Comparison of ENCODE assay signal across 1 cellular context in the genomic region with DNA sequence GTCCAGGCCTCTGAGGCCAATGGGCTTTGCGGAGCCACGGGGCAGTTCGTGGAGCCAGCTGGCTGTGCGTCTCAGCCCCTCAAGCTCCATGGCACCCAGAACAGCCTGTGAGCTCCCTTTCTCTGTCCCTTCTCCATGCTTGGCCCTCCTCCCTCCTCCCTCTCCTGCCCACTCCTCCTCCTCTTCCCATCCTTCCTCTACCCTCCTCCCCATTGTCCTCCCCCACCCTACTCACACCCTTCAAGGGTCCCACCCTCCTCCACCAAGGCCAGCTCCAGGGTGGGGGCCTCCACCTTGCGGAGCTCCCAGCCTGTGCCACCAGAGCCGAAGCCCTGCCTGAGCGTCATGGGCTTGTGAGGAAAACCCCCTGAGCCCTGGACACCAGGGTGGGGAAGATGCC.
A peak's percentile ranks its signal among the peaks of the same experiment; 100 is the strongest.
TF ChIP-seq lines count a peak whose summit lies in the region.

No MANE protein-coding gene starts in this region.

TF ChIP-seq in HepG2, 621 proteins besides CTCF, POLR2A, EP300 and RAD21 (continued from another document):
- TF ChIP-seq AGO1 (IDR thresholded peaks at IDR 0.05; ENCODE audit: low read depth, low read length, poor library complexity, severe bottlenecking) (peak; percentile 35), ZSCAN21 (CRISPR knock-in tag; IDR thresholded peaks at IDR 0.05; ENCODE audit: borderline replicate concordance) (0 out of 2 replicates have a peak, but pooled peaks have one; percentile 1), HDAC1 (CRISPR knock-in tag; IDR thresholded peaks at IDR 0.05) (0 out of 2 replicates have a peak, but pooled peaks have one; percentile 0), RBFOX2 (IDR thresholded peaks at IDR 0.05; ENCODE audit: low read depth, low read length) (no peak), ZFYVE20 (CRISPR knock-in tag; IDR thresholded peaks at IDR 0.05; ENCODE audit: borderline replicate concordance, low read depth) (no peak), ZNF564 (CRISPR knock-in tag; IDR thresholded peaks at IDR 0.05) (no peak)
- TF ChIP-seq, protein P1, sequence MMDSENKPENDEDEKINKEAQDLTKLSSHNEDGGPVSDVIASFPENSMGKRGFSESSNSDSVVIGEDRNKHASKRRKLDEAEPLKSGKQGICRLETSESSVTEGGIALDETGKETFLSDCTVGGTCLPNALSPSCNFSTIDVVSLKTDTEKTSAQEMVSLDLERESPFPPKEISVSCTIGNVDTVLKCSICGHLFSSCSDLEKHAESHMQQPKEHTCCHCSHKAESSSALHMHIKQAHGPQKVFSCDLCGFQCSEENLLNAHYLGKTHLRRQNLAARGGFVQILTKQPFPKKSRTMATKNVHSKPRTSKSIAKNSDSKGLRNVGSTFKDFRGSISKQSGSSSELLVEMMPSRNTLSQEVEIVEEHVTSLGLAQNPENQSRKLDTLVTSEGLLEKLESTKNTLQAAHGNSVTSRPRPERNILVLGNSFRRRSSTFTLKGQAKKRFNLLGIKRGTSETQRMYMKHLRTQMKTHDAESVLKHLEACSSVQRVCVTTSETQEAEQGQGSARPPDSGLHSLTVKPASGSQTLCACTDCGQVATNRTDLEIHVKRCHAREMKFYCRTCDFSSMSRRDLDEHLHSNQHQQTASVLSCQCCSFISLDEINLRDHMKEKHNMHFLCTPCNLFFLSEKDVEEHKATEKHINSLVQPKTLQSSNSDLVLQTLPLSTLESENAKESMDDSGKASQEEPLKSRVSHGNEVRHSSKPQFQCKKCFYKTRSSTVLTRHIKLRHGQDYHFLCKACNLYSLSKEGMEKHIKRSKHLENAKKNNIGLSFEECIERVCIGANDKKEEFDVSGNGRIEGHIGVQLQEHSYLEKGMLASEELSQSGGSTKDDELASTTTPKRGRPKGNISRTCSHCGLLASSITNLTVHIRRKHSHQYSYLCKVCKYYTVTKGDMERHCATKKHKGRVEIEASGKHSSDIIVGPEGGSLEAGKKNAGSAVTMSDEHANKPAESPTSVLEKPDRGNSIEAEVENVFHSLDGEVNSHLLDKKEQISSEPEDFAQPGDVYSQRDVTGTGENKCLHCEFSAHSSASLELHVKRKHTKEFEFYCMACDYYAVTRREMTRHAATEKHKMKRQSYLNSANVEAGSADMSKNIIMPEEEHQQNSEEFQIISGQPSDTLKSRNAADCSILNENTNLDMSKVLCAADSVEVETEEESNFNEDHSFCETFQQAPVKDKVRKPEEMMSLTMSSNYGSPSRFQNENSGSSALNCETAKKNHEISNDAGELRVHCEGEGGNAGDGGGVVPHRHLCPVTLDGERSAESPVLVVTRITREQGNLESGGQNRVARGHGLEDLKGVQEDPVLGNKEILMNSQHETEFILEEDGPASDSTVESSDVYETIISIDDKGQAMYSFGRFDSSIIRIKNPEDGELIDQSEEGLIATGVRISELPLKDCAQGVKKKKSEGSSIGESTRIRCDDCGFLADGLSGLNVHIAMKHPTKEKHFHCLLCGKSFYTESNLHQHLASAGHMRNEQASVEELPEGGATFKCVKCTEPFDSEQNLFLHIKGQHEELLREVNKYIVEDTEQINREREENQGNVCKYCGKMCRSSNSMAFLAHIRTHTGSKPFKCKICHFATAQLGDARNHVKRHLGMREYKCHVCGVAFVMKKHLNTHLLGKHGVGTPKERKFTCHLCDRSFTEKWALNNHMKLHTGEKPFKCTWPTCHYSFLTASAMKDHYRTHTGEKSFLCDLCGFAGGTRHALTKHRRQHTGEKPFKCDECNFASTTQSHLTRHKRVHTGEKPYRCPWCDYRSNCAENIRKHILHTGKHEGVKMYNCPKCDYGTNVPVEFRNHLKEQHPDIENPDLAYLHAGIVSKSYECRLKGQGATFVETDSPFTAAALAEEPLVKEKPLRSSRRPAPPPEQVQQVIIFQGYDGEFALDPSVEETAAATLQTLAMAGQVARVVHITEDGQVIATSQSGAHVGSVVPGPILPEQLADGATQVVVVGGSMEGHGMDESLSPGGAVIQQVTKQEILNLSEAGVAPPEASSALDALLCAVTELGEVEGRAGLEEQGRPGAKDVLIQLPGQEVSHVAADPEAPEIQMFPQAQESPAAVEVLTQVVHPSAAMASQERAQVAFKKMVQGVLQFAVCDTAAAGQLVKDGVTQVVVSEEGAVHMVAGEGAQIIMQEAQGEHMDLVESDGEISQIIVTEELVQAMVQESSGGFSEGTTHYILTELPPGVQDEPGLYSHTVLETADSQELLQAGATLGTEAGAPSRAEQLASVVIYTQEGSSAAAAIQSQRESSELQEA (CRISPR knock-in tag; IDR thresholded peaks at IDR 0.05; ENCODE audit: not compliant biosample characterization): peak; percentile 2
- TF ChIP-seq, protein P2, sequence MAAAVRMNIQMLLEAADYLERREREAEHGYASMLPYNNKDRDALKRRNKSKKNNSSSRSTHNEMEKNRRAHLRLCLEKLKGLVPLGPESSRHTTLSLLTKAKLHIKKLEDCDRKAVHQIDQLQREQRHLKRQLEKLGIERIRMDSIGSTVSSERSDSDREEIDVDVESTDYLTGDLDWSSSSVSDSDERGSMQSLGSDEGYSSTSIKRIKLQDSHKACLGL (CRISPR knock-in tag; IDR thresholded peaks at IDR 0.05): peak; percentile 2; the same call in 1 of the 2 replicates
